Comparison of ENCODE assay signal across 9 cellular contexts in genomic region chr19:13689050-13689449, GRCh38.
DNase-seq lines count a peak whose midpoint lies in the region; ATAC-seq and TF ChIP-seq lines count a peak whose summit lies in the region.
"Had no signal": no experiment of that assay in that cellular context is flagged by ENCODE, and none has a peak within 500 bp of the region (broad histone marks: within the 10 kb centered on the region; RNA-seq: fewer than 3 reads in every experiment).

No MANE protein-coding gene starts in this region.

- no peaks in the 10 kb centered on the region for H3K36me3 Mint-ChIP-seq in Calu3 (ENCODE audit: insufficient read depth, unreplicated experiment)
- no peaks in the 10 kb centered on the region for H3K36me3 Mint-ChIP-seq in activated CD8-positive, alpha-beta memory T cell treated with anti-CD3 and anti-CD28 coated beads, Interleukin-2, amount 10 ng/mL, durations not matched to agents 7 days and 5 days

- TF ChIP-seq POLR2A in vagina (IDR thresholded peaks at IDR 0.05) = no peak

- no peaks in the 10 kb centered on the region for H3K27me3 ChIP-seq in A673 (replicated peaks; ENCODE audit: insufficient read depth, low read depth, low read length, poor library complexity)
- H3K27me3 ChIP-seq in vagina = no peaks in the 10 kb centered on the region

- H3K9me3 Mint-ChIP-seq in Calu3 (ENCODE audit: low read depth, unreplicated experiment) = no peaks in the 10 kb centered on the region
- no peaks in the 10 kb centered on the region for H3K9me3 Mint-ChIP-seq in activated CD8-positive, alpha-beta memory T cell treated with anti-CD3 and anti-CD28 coated beads, Interleukin-2, amount 10 ng/mL, durations not matched to agents 7 days and 5 days (ENCODE audit: low read depth)

- H3K4me1 ChIP-seq in A673 (ENCODE audit: insufficient read depth, low read length, poor library complexity, severe bottlenecking) = peaks cover 11% of the 10 kb centered on the region
- H3K4me1 ChIP-seq in vagina = peaks cover 5% of the 10 kb centered on the region

- H3K27me3 Mint-ChIP-seq in Calu3 (ENCODE audit: unreplicated experiment) = no peaks in the 10 kb centered on the region
- no peaks in the 10 kb centered on the region for H3K27me3 Mint-ChIP-seq in activated CD8-positive, alpha-beta memory T cell treated with anti-CD3 and anti-CD28 coated beads, Interleukin-2, amount 10 ng/mL, durations not matched to agents 7 days and 5 days

- CTCF ChIA-PET in A673 (lab: Charles Lee) = no interaction called here
- CTCF ChIA-PET in Calu3 (lab: Charles Lee) = interaction anchor here (0.6 to 0.8 kb wide), 3 partner anchors 9 to 47 kb away, joined by 3 to 5 read pairs (median 5); no protein-coding TSS in a partner anchor
- CTCF ChIA-PET in activated CD8-positive, alpha-beta memory T cell treated with anti-CD3 and anti-CD28 coated beads, Interleukin-2, amount 10 ng/mL, durations not matched to agents 7 days and 5 days (lab: Charles Lee) = no interaction called here

- DNase-seq in A673 (ENCODE audit: low spot score) (peak; percentile 71), Calu3 (peak; percentile 19), NCI-H2227 (lab: John Stamatoyannopoulos, UW; ENCODE audit: unreplicated experiment) (peak; percentile 31), dermis blood vessel endothelial cell (peak; percentile 51), vagina (ENCODE audit: extremely low spot score in 2 of 2) (no peak)
- no peak for DNase-seq in activated CD8-positive, alpha-beta memory T cell treated with anti-CD3 and anti-CD28 coated beads, Interleukin-2, amount 10 ng/mL, durations not matched to agents 7 days and 5 days
- DNase-seq: right cardiac atrium had no signal

- intact Hi-C loops in A673 (cut with micrococcal nuclease; ENCODE audit: unreplicated experiment) (no loop called here), Calu3 (cut with micrococcal nuclease; ENCODE audit: unreplicated experiment) (no loop called here), vagina (cut with DNase I) (no loop called here)

- TF ChIP-seq CTCF in A673 (conservative IDR thresholded peaks at IDR 0.05; ENCODE audit: low read depth, low read length) = no peak
- TF ChIP-seq CTCF in Calu3 (IDR thresholded peaks at IDR 0.05; ENCODE audit: unreplicated experiment) = no peak
- no peak for TF ChIP-seq CTCF in vagina (IDR thresholded peaks at IDR 0.05)

- no peak overlapping the region for H3K4me3 ChIP-seq in A673 (ENCODE audit: low read depth, low read length, poor library complexity, severe bottlenecking)
- no peak overlapping the region for H3K4me3 ChIP-seq in vagina

- H3K4me1 Mint-ChIP-seq in Calu3 (ENCODE audit: low read depth, unreplicated experiment) = no peaks in the 10 kb centered on the region
- H3K4me1 Mint-ChIP-seq in activated CD8-positive, alpha-beta memory T cell treated with anti-CD3 and anti-CD28 coated beads, Interleukin-2, amount 10 ng/mL, durations not matched to agents 7 days and 5 days = peaks cover 2% of the 10 kb centered on the region

- no peak overlapping the region for H3K27ac Mint-ChIP-seq in Calu3 (ENCODE audit: unreplicated experiment)
- no peak overlapping the region for H3K27ac Mint-ChIP-seq in activated CD8-positive, alpha-beta memory T cell treated with anti-CD3 and anti-CD28 coated beads, Interleukin-2, amount 10 ng/mL, durations not matched to agents 7 days and 5 days

- H3K27ac ChIP-seq in A673 (ENCODE audit: low read depth, low read length, poor library complexity, severe bottlenecking) (no peak overlapping the region), vagina (no peak overlapping the region)

- H3K36me3 ChIP-seq in A673 (ENCODE audit: insufficient read depth, low read length, poor library complexity, severe bottlenecking) = no peaks in the 10 kb centered on the region
- H3K36me3 ChIP-seq in vagina = no peaks in the 10 kb centered on the region

- POLR2A ChIA-PET in A673 (lab: Charles Lee; ENCODE audit: low non-redundant PET) = interaction anchor here (0.6 kb wide), 1 partner anchor 1538 kb away, joined by 3 read pairs; no protein-coding TSS in a partner anchor

- BruUV-seq in A673 (replicated peaks; lab: Mats Ljungman, UMichigan) (no TSS peak), Calu3 (replicated peaks; lab: Mats Ljungman, UMichigan) (no TSS peak)

- H3K9me3 ChIP-seq in A673 (ENCODE audit: low read depth, low read length, poor library complexity, severe bottlenecking) (no peaks in the 10 kb centered on the region), vagina (no peaks in the 10 kb centered on the region)

- ATAC-seq in activated CD8-positive, alpha-beta memory T cell treated with anti-CD3 and anti-CD28 coated beads, Interleukin-2, amount 10 ng/mL, durations not matched to agents 7 days and 5 days = no peak
- ATAC-seq in GM18868 (IDR thresholded peaks at IDR 0.05; ENCODE audit: unreplicated experiment) (no peak), GM18909 (IDR thresholded peaks at IDR 0.05; ENCODE audit: poor library complexity, unreplicated experiment) (no peak)
- ATAC-seq: right cardiac atrium had no signal

- H3K4me3 Mint-ChIP-seq in Calu3 (ENCODE audit: low read depth, unreplicated experiment) = no peak overlapping the region
- no peak overlapping the region for H3K4me3 Mint-ChIP-seq in activated CD8-positive, alpha-beta memory T cell treated with anti-CD3 and anti-CD28 coated beads, Interleukin-2, amount 10 ng/mL, durations not matched to agents 7 days and 5 days

Comparison
In these comparisons a context has a peak if more than half of its experiments do, and no peak if none do; other contexts are left out.
1. DNase-seq: peak in A673 (single experiment), Calu3 (single experiment), NCI-H2227 (single experiment) and dermis blood vessel endothelial cell (single experiment); none in activated CD8-positive, alpha-beta memory T cell treated with anti-CD3 and anti-CD28 coated beads, Interleukin-2, amount 10 ng/mL, durations not matched to agents 7 days and 5 days (single experiment) and vagina (0 of 2).